In genomic region chr1:119674835-119675289, GRCh38 we compare ENCODE assay signal across 8 cellular contexts. TPM values are rescaled to one million over a fixed set of nuclear protein-coding genes. Genes with fewer than 3 reads are reported as not detected.
DNase-seq lines count a peak whose midpoint lies in the region; ATAC-seq, FAIRE-seq and TF ChIP-seq lines count a peak whose summit lies in the region.

No MANE protein-coding gene starts in this region.

- H3K4me1 ChIP-seq in RWPE2 (ENCODE audit: insufficient read depth, poor library complexity, severe bottlenecking) (peaks cover 31% of the 10 kb centered on the region), pancreas (peaks cover 0 to 11% (median 7%) of the 10 kb centered on the region in 3 donors)

- H3K27ac ChIP-seq in RWPE2 (ENCODE audit: poor library complexity, severe bottlenecking) (peak overlapping the region; percentile 97), pancreas (peak overlapping the region; percentile 20 to 73 (median 52))

- intact Hi-C loops in pancreas (cut with DNase I): loop anchor here in 1 of 3 donors (10.0 kb wide), 1 partner anchor 130 kb away; no protein-coding TSS in a partner anchor

- H3K4me3 ChIP-seq in RWPE2 (ENCODE audit: severe bottlenecking): peak overlapping the region; percentile 17
- peak overlapping the region; percentile 57 for H3K4me3 ChIP-seq in fibroblast of mammary gland (ENCODE audit: control insufficient read depth, low read depth, low read length)
- H3K4me3 ChIP-seq in pancreas: peak overlapping the region in 1 of 4 donors; percentile 36

- DNase-seq in EL: peak; percentile 93
- peak; percentile 86 for DNase-seq in RWPE2 (ENCODE audit: low spot score)
- DNase-seq in fibroblast of mammary gland (ENCODE audit: low read depth): peak; percentile 57
- DNase-seq in pancreas: peak in 5 of 6 donors; percentile 58 to 79 (median 61)
- DNase-seq in 8988T: no peak
- no peak for DNase-seq in UCSD-AML1 (lab: John Stamatoyannopoulos, UW; ENCODE audit: unreplicated experiment)

- TF ChIP-seq CTCF in RWPE2 (IDR thresholded peaks at IDR 0.05; ENCODE audit: poor library complexity, severe bottlenecking) (peak; percentile 94), fibroblast of mammary gland (conservative IDR thresholded peaks at IDR 0.05; ENCODE audit: control insufficient read depth, insufficient read depth, low read depth, low read length) (no peak), pancreas (IDR thresholded peaks at IDR 0.05) (peak in 3 of 4 donors; percentile 47 to 55 (median 49))

- H3K36me3 ChIP-seq in RWPE2 (ENCODE audit: low read depth): no peaks in the 10 kb centered on the region
- H3K36me3 ChIP-seq in pancreas: no peaks in the 10 kb centered on the region

- ATAC-seq in HG03442 (IDR thresholded peaks at IDR 0.05; ENCODE audit: unreplicated experiment): peak; percentile 73
- peak; percentile 60 for ATAC-seq in RWPE2 (ENCODE audit: low read depth)
- ATAC-seq in pancreas: peak; percentile 25 to 84 (median 80)
- ATAC-seq in GM21447 (IDR thresholded peaks at IDR 0.05; ENCODE audit: unreplicated experiment): no peak

- H3K9me3 ChIP-seq in RWPE2 (ENCODE audit: severe bottlenecking) (no peaks in the 10 kb centered on the region), pancreas (no peaks in the 10 kb centered on the region)

- no peak for FAIRE-seq in pancreas (lab: Jason Lieb, UNC)

- no peaks in the 10 kb centered on the region for H3K27me3 ChIP-seq in RWPE2 (ENCODE audit: insufficient read depth, poor library complexity, severe bottlenecking)
- H3K27me3 ChIP-seq in pancreas: no peaks in the 10 kb centered on the region

- WGBS in pancreas, 2 donors: 16 to 21% methylated on average over 6 of the region's 6 CpGs

RNA-seq across cellular contexts. Expression of gene ZNF697, which starts 26.8 kb away (rescaled TPM):
- 1 to 10 TPM; 2.0 to 5.9 (median 3.3) TPM for total RNA-seq in pancreas
- 1 to 10 TPM; 1.3 to 2.2 TPM for polyA plus RNA-seq in pancreas

RNA-seq across cellular contexts. Expression of gene PHGDH, which starts 36.9 kb away (rescaled TPM):
- 100 to 1,000 TPM in 1 of 6 donors, 10 to 100 TPM in 5; 62.0 to 357 (median 71.8) TPM for total RNA-seq in pancreas
- 10 to 100 TPM; 28.2 to 46.2 TPM for polyA plus RNA-seq in pancreas

Comparison
In these comparisons a context has a peak if more than half of its experiments do, and no peak if none do; other contexts are left out.
1. DNase-seq: peak in EL (single experiment), RWPE2 (single experiment), fibroblast of mammary gland (single experiment) and pancreas (5 of 6); none in 8988T (single experiment) and UCSD-AML1 (single experiment).